Comparison of ENCODE assay signal across 1 cellular context in genomic region chr18:49022311-49023280, GRCh38.
TF ChIP-seq lines count a peak whose summit lies in the region.

No MANE protein-coding gene starts in this region.

TF ChIP-seq in GM23338, 12 proteins besides CTCF, POLR2A, EP300 and RAD21 (continued from another document):
- TF ChIP-seq, protein P1, sequence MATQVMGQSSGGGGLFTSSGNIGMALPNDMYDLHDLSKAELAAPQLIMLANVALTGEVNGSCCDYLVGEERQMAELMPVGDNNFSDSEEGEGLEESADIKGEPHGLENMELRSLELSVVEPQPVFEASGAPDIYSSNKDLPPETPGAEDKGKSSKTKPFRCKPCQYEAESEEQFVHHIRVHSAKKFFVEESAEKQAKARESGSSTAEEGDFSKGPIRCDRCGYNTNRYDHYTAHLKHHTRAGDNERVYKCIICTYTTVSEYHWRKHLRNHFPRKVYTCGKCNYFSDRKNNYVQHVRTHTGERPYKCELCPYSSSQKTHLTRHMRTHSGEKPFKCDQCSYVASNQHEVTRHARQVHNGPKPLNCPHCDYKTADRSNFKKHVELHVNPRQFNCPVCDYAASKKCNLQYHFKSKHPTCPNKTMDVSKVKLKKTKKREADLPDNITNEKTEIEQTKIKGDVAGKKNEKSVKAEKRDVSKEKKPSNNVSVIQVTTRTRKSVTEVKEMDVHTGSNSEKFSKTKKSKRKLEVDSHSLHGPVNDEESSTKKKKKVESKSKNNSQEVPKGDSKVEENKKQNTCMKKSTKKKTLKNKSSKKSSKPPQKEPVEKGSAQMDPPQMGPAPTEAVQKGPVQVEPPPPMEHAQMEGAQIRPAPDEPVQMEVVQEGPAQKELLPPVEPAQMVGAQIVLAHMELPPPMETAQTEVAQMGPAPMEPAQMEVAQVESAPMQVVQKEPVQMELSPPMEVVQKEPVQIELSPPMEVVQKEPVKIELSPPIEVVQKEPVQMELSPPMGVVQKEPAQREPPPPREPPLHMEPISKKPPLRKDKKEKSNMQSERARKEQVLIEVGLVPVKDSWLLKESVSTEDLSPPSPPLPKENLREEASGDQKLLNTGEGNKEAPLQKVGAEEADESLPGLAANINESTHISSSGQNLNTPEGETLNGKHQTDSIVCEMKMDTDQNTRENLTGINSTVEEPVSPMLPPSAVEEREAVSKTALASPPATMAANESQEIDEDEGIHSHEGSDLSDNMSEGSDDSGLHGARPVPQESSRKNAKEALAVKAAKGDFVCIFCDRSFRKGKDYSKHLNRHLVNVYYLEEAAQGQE (IDR thresholded peaks at IDR 0.05; ENCODE audit: unreplicated experiment): no peak
- no peak for TF ChIP-seq STAT1 (IDR thresholded peaks at IDR 0.05; ENCODE audit: unreplicated experiment)
